ENCODE assay signal across 8 cellular contexts in genomic region chr18:47174545-47175116, GRCh38. TPM values are rescaled to one million over a fixed set of nuclear protein-coding genes. Genes with fewer than 3 reads are reported as not detected.
A peak's percentile ranks its signal among the peaks of the same experiment; 100 is the strongest.
DNase-seq lines count a peak whose midpoint lies in the region; ATAC-seq and TF ChIP-seq lines count a peak whose summit lies in the region.

No MANE protein-coding gene starts in this region.

- H3K9me3 Mint-ChIP-seq in natural killer cell treated with Interleukin-12 subunit alpha and Interleukin-12 subunit beta and Interleukin-15 and Interleukin-18, amount 100 ng/mL, for 72 hours: no peaks in the 10 kb centered on the region

- H3K9ac ChIP-seq in NT2/D1 (ENCODE audit: insufficient read length, low read depth): no peak overlapping the region
- peak overlapping the region; percentile 100 for H3K9ac ChIP-seq in skeletal muscle satellite cell (ENCODE audit: low read depth, low read length)
- H3K9ac ChIP-seq in neuronal stem cell (ENCODE audit: low read depth, low read length, poor library complexity): no peak overlapping the region

- H3K18ac ChIP-seq in neuronal stem cell (ENCODE audit: low read length): no peak overlapping the region

- H3K4ac ChIP-seq in neuronal stem cell (ENCODE audit: low read length): no peak overlapping the region

- no peak overlapping the region for H4K91ac ChIP-seq in neuronal stem cell (ENCODE audit: low read depth, low read length, poor library complexity)

- H3K14ac ChIP-seq in neuronal stem cell (ENCODE audit: low read length): no peak overlapping the region

- peak overlapping the region; percentile 69; the same call in 1 of the 2 replicates for H3K4me3 ChIP-seq in GM12864 (ENCODE audit: low read depth, low read length)
- peak overlapping the region; percentile 70 for H3K4me3 ChIP-seq in NT2/D1 (ENCODE audit: insufficient read length, low read depth)
- H3K4me3 ChIP-seq in fibroblast of villous mesenchyme (ENCODE audit: low read depth, low read length): peak overlapping the region; percentile 93
- peak overlapping the region; percentile 96 for H3K4me3 ChIP-seq in skeletal muscle satellite cell (ENCODE audit: low read length)
- H3K4me3 ChIP-seq in neuronal stem cell (ENCODE audit: low read length in 2 of 2): peak overlapping the region in 1 of 2 donors; percentile 81

- H3K27ac ChIP-seq in neuronal stem cell (replicated peaks; ENCODE audit: low read length): no peak overlapping the region

- H3K9me3 ChIP-seq in NT2/D1 (ENCODE audit: insufficient read depth, low read length): no peaks in the 10 kb centered on the region
- H3K9me3 ChIP-seq in skeletal muscle satellite cell (replicated peaks; ENCODE audit: low read length): no peaks in the 10 kb centered on the region
- H3K9me3 ChIP-seq in neuronal stem cell (replicated peaks in 1 of 2; ENCODE audit: control insufficient read depth in 2 of 2, insufficient read depth in 1 of 2, low read depth in 1 of 2, low read length in 2 of 2): no peaks in the 10 kb centered on the region

- H3K4me3 Mint-ChIP-seq in natural killer cell treated with Interleukin-12 subunit alpha and Interleukin-12 subunit beta and Interleukin-15 and Interleukin-18, amount 100 ng/mL, for 72 hours: no peak overlapping the region

- H3K79me1 ChIP-seq in neuronal stem cell (ENCODE audit: low read depth, low read length): peaks cover 4% of the 10 kb centered on the region

- H2BK15ac ChIP-seq in neuronal stem cell (ENCODE audit: low read length): no peak overlapping the region

- no peak overlapping the region for H2BK120ac ChIP-seq in neuronal stem cell (ENCODE audit: low read depth, low read length)

- H3K36me3 Mint-ChIP-seq in natural killer cell treated with Interleukin-12 subunit alpha and Interleukin-12 subunit beta and Interleukin-15 and Interleukin-18, amount 100 ng/mL, for 72 hours: no peaks in the 10 kb centered on the region

- H3K27ac Mint-ChIP-seq in natural killer cell treated with Interleukin-12 subunit alpha and Interleukin-12 subunit beta and Interleukin-15 and Interleukin-18, amount 100 ng/mL, for 72 hours: no peak overlapping the region

- no peak for ATAC-seq in natural killer cell treated with Interleukin-12 subunit alpha and Interleukin-12 subunit beta and Interleukin-15 and Interleukin-18, amount 100 ng/mL, for 72 hours
- no peak for ATAC-seq in HG02852 (IDR thresholded peaks at IDR 0.05; ENCODE audit: unreplicated experiment)

- peaks cover 5% of the 10 kb centered on the region in 2 donors for H3K4me1 Mint-ChIP-seq in natural killer cell treated with Interleukin-12 subunit alpha and Interleukin-12 subunit beta and Interleukin-15 and Interleukin-18, amount 100 ng/mL, for 72 hours (ENCODE audit: low read depth in 2 of 2)

- H3K27me3 ChIP-seq in NT2/D1 (ENCODE audit: insufficient read depth, insufficient read length) (no peaks in the 10 kb centered on the region), skeletal muscle satellite cell (ENCODE audit: control insufficient read depth, insufficient read depth, low read length) (peaks cover 8% of the 10 kb centered on the region), neuronal stem cell (ENCODE audit: control insufficient read depth in 3 of 3, insufficient read depth in 3 of 3, low read depth in 1 of 3, low read length in 3 of 3) (peaks cover 0 to 3% (median 0%) of the 10 kb centered on the region in 3 experiments)

- H3K36me3 ChIP-seq in NT2/D1 (ENCODE audit: insufficient read depth, insufficient read length, low read length) (peaks cover 14% of the 10 kb centered on the region), skeletal muscle satellite cell (ENCODE audit: insufficient read depth, low read length) (no peaks in the 10 kb centered on the region), neuronal stem cell (replicated peaks in 1 of 2; ENCODE audit: control insufficient read depth in 2 of 2, insufficient read depth in 2 of 2, low read length in 2 of 2) (peaks cover 0 to 30% of the 10 kb centered on the region in 2 donors)

- H3K27me3 Mint-ChIP-seq in natural killer cell treated with Interleukin-12 subunit alpha and Interleukin-12 subunit beta and Interleukin-15 and Interleukin-18, amount 100 ng/mL, for 72 hours: peaks cover 0 to 2% of the 10 kb centered on the region in 2 donors

- DNase-seq in GM12864 (ENCODE audit: low read depth): no peak
- DNase-seq in NT2/D1 (ENCODE audit: low read depth, low spot score): no peak
- no peak for DNase-seq in fibroblast of villous mesenchyme (ENCODE audit: low read depth)
- no peak for DNase-seq in neuronal stem cell (ENCODE audit: low spot score)
- DNase-seq in natural killer cell treated with Interleukin-12 subunit alpha and Interleukin-12 subunit beta and Interleukin-15 and Interleukin-18, amount 100 ng/mL, for 72 hours (ENCODE audit: low spot score): no peak
- DNase-seq in activated CD4-positive, alpha-beta T cell treated with anti-CD3 and anti-CD28 coated beads for 48 hours: no peak

- H3K4me1 ChIP-seq in NT2/D1 (ENCODE audit: insufficient read depth, insufficient read length) (no peaks in the 10 kb centered on the region), skeletal muscle satellite cell (ENCODE audit: control insufficient read depth, insufficient read depth, low read length) (peaks cover 7% of the 10 kb centered on the region), neuronal stem cell (ENCODE audit: control insufficient read depth in 2 of 2, insufficient read depth in 1 of 2, low read depth in 1 of 2, low read length in 2 of 2) (peaks cover 0 to 5% of the 10 kb centered on the region in 2 donors)

- H2AK5ac ChIP-seq in neuronal stem cell (ENCODE audit: low read depth, low read length): no peak overlapping the region

- no peak overlapping the region for H2BK5ac ChIP-seq in neuronal stem cell (ENCODE audit: low read length)

- H4K8ac ChIP-seq in neuronal stem cell (ENCODE audit: low read depth, low read length): no peak overlapping the region

- no peak for TF ChIP-seq CTCF in GM12864 (IDR thresholded peaks at IDR 0.05; ENCODE audit: low read depth, low read length, missing control alignments)
- no peak for TF ChIP-seq CTCF in fibroblast of villous mesenchyme (IDR thresholded peaks at IDR 0.05; ENCODE audit: insufficient read depth, low read depth, low read length)

- H2BK12ac ChIP-seq in neuronal stem cell (ENCODE audit: low read length): no peak overlapping the region

- no peak overlapping the region for H3K23ac ChIP-seq in neuronal stem cell (ENCODE audit: low read depth, low read length, poor library complexity)

- H2AFZ ChIP-seq in neuronal stem cell (ENCODE audit: low read length): no peak overlapping the region

- whole genome bisulfite sequencing in neuronal stem cell (ENCODE audit: extremely low coverage in 2 of 2, insufficient read length in 2 of 2, insufficient replicate concordance in 1 of 2), 2 donors: no CpG with 5 or more reads among the region's 13 CpGs

- H3K4me2 ChIP-seq in skeletal muscle satellite cell (ENCODE audit: low read length): peak overlapping the region; percentile 80
- no peak overlapping the region for H3K4me2 ChIP-seq in neuronal stem cell (ENCODE audit: insufficient read depth, low read length, poor library complexity, severe bottlenecking)

RNA-seq across cellular contexts. Expression of gene IER3IP1, which starts 1.5 kb away (rescaled TPM):
- total RNA-seq in fibroblast of villous mesenchyme: 24.5 and 27.6 TPM in 2 replicates
- 20.0 and 23.4 TPM in 2 replicates for total RNA-seq in skeletal muscle satellite cell (2012; rRNA removed)
- 15.7 TPM for polyA plus RNA-seq in neuronal stem cell (2013, experiment 1 of 2)
- polyA plus RNA-seq in neuronal stem cell (2013, experiment 2 of 2): 16.5 TPM
- total RNA-seq in natural killer cell treated with Interleukin-12 subunit alpha and Interleukin-12 subunit beta and Interleukin-15 and Interleukin-18, amount 100 ng/mL, for 72 hours: 10 to 100 TPM in 1 of 2 donors, 1 to 10 TPM in 1; 10.0 to 15.3 TPM

RNA-seq across cellular contexts. Expression of gene HDHD2, which starts 24.3 kb away (rescaled TPM):
- total RNA-seq in fibroblast of villous mesenchyme: 16.1 and 17.3 TPM in 2 replicates
- 10.1 and 14.9 TPM in 2 replicates for total RNA-seq in skeletal muscle satellite cell (2012; rRNA removed)
- polyA plus RNA-seq in neuronal stem cell (2013, experiment 1 of 2): 47.9 TPM
- polyA plus RNA-seq in neuronal stem cell (2013, experiment 2 of 2): 51.4 TPM
- 10 to 100 TPM; 27.7 to 27.8 TPM for total RNA-seq in natural killer cell treated with Interleukin-12 subunit alpha and Interleukin-12 subunit beta and Interleukin-15 and Interleukin-18, amount 100 ng/mL, for 72 hours
